In the genomic region with DNA sequence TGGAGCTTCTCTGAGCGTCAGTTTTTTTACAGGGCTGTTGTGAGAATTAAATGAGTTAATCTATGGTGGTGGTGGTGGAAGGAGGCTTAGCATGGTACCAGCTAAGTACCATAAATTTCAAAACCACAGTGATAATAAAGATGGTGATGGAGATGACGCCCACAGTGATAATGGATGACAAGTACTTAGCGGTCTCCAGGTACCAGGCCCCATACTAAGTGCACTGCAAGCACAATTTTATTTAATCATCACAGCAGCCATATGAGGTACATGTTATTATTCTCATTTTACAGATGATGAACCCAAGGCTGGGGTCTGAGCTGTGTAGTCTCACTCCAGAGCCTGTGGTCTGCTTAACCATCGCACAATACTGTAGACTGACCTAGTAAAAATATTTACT, we compare ENCODE assay signal across 11 cellular contexts.
"Had no signal": no experiment of that assay in that cellular context is flagged by ENCODE, and none has a peak within 500 bp of the region (broad histone marks: within the 10 kb centered on the region; RNA-seq: fewer than 3 reads in every experiment).

No MANE protein-coding gene starts in this region.

- H2AFZ ChIP-seq: GM23248, GM23338 had no signal

- H3K4me3 ChIP-seq: GM23248, GM23338, HAP-1 had no signal

- H3K36me3 ChIP-seq: HAP-1 had no signal

- H3K9me3 ChIP-seq: HAP-1 had no signal

- FAIRE-seq: H1, H54 had no signal

- H3K4me2 ChIP-seq: GM23338 had no signal

- H3K27ac ChIP-seq: GM23248 had no signal

- H3K9ac ChIP-seq: GM23248 had no signal

- ATAC-seq: HCT116 had no signal

- H3K4me1 ChIP-seq: HAP-1 had no signal

- DNase-seq: GM23248, GOT3, H7, H9, HCEC 1CT, HFFc6 had no signal
